ENCODE assay signal across 24 cellular contexts in the genomic region with DNA sequence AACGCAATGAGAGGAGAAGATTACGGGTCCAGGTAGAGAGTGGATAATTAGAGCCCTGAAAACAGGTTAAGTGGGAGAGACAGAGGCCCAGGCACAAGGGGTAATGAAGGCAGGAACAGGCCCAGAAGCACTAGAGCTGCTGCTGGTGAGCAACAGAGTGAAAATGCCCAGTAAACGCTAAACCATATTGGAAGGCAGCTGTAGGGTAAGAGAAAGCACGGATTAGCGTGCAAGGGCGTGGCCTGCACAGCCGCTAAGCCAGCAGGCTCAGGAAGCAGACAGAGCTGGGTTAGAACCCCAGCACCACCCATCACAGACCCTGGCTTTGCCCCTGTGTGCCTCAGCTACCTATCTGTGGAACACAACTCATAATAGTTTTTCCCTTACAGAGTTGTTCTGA.
"Had no signal": no experiment of that assay in that cellular context is flagged by ENCODE, and none has a peak within 500 bp of the region (broad histone marks: within the 10 kb centered on the region; RNA-seq: fewer than 3 reads in every experiment).

No MANE protein-coding gene starts in this region.

- H3K4me1 ChIP-seq: breast epithelium, colonic mucosa, gastroesophageal sphincter, testis had no signal

- H3K36me3 ChIP-seq: breast epithelium, colonic mucosa, gastroesophageal sphincter had no signal

- DNase-seq: activated CD4-positive, alpha-beta T cell treated with anti-CD3 and anti-CD28 coated beads for 4 hours; activated CD4-positive, alpha-beta T cell treated with anti-CD3 and anti-CD28 coated beads, Interleukin-2, amount 50 U/mL, for 48 hours; activated CD4-positive, CD25-positive, alpha-beta regulatory T cell; activated effector memory CD4-positive, alpha-beta T cell treated with Interleukin-2 at 50 U/mL for 16 hours; activated naive CD4-positive, alpha-beta T cell treated with anti-CD3 and anti-CD28 coated beads for 36 hours; activated naive CD8-positive, alpha-beta T cell treated with anti-CD3 and anti-CD28 coated beads, Interleukin-2, amount 10 ng/mL, durations not matched to agents 7 days and 5 days; activated T-cell treated with anti-CD3 and anti-CD28 coated beads, Interleukin-2, amount 50 U/mL, for 72 hours; amniotic stem cell; colonic mucosa; dorsolateral prefrontal cortex; hypothalamus; left ventricle myocardium superior; mucosa of descending colon; small intestine; stimulated activated naive CD4-positive, alpha-beta T cell; T-cell; testis had no signal

- H3K4me1 Mint-ChIP-seq: activated naive CD8-positive, alpha-beta T cell treated with anti-CD3 and anti-CD28 coated beads, Interleukin-2, amount 10 ng/mL, durations not matched to agents 7 days and 5 days; central memory CD8-positive, alpha-beta T cell; T-cell had no signal

- H3K9me3 Mint-ChIP-seq: activated naive CD4-positive, alpha-beta T cell treated with anti-CD3 and anti-CD28 coated beads for 36 hours; activated naive CD8-positive, alpha-beta T cell treated with anti-CD3 and anti-CD28 coated beads, Interleukin-2, amount 10 ng/mL, durations not matched to agents 7 days and 5 days; activated T-cell treated with anti-CD3 and anti-CD28 coated beads, Interleukin-2, amount 50 U/mL, for 72 hours; central memory CD8-positive, alpha-beta T cell; neural crest cell; T-cell; type B pancreatic cell had no signal

- H3K27ac Mint-ChIP-seq: activated naive CD4-positive, alpha-beta T cell treated with anti-CD3 and anti-CD28 coated beads for 36 hours; activated naive CD8-positive, alpha-beta T cell treated with anti-CD3 and anti-CD28 coated beads, Interleukin-2, amount 10 ng/mL, durations not matched to agents 7 days and 5 days; activated T-cell treated with anti-CD3 and anti-CD28 coated beads, Interleukin-2, amount 50 U/mL, for 72 hours; T-cell; type B pancreatic cell had no signal

- H3K4me3 ChIP-seq: breast epithelium, colonic mucosa, dorsolateral prefrontal cortex, gastroesophageal sphincter, mucosa of descending colon, testis had no signal

- H3K27ac ChIP-seq: breast epithelium, colonic mucosa, dorsolateral prefrontal cortex, epithelial cell of prostate, gastroesophageal sphincter, testis had no signal

- H3K9me3 ChIP-seq: breast epithelium, colonic mucosa, gastroesophageal sphincter, mucosa of descending colon, testis had no signal

- ATAC-seq: activated T-cell treated with anti-CD3 and anti-CD28 coated beads, Interleukin-2, amount 50 U/mL, for 72 hours; gastroesophageal sphincter; left ventricle myocardium superior; mucosa of descending colon; sciatic nerve; T-cell had no signal

- H3K4me3 Mint-ChIP-seq: activated naive CD4-positive, alpha-beta T cell treated with anti-CD3 and anti-CD28 coated beads for 36 hours; activated naive CD8-positive, alpha-beta T cell treated with anti-CD3 and anti-CD28 coated beads, Interleukin-2, amount 10 ng/mL, durations not matched to agents 7 days and 5 days; activated T-cell treated with anti-CD3 and anti-CD28 coated beads, Interleukin-2, amount 50 U/mL, for 72 hours; central memory CD8-positive, alpha-beta T cell; neural crest cell; T-cell; type B pancreatic cell had no signal

- H3K27me3 ChIP-seq: colonic mucosa, testis had no signal

- H3K36me3 Mint-ChIP-seq: activated naive CD8-positive, alpha-beta T cell treated with anti-CD3 and anti-CD28 coated beads, Interleukin-2, amount 10 ng/mL, durations not matched to agents 7 days and 5 days; T-cell; type B pancreatic cell had no signal
